In genomic region chr3:87798567-87798947, GRCh38 we compare ENCODE assay signal across 17 cellular contexts. TPM values are rescaled to one million over a fixed set of nuclear protein-coding genes. Genes with fewer than 3 reads are reported as not detected.
"Had no signal": no experiment of that assay in that cellular context is flagged by ENCODE, and none has a peak within 500 bp of the region (broad histone marks: within the 10 kb centered on the region; RNA-seq: fewer than 3 reads in every experiment).

No MANE protein-coding gene starts in this region.

- H3K4me1 Mint-ChIP-seq: nephron had no signal

- H3K4me3 Mint-ChIP-seq: nephron had no signal

- H3K9me3 ChIP-seq: suprapubic skin had no signal

- ATAC-seq: right cardiac atrium; stimulated activated naive CD8-positive, alpha-beta T cell treated with anti-CD3 and anti-CD28 coated beads, Interleukin-15, Interleukin-2, amounts not matched to agents 100 U/mL and 50 U/mL, for 24 hours had no signal

- H3K27ac Mint-ChIP-seq: nephron had no signal

- H3K36me3 ChIP-seq: suprapubic skin had no signal

- H3K4me3 ChIP-seq: suprapubic skin had no signal

- DNase-seq: activated CD4-positive, alpha-beta T cell treated with anti-CD3 and anti-CD28 coated beads for 1 hour; activated CD4-positive, alpha-beta T cell treated with anti-CD3 and anti-CD28 coated beads, Interleukin-2, amount 50 U/mL, for 48 hours; activated naive CD4-positive, alpha-beta T cell treated with anti-CD3 and anti-CD28 coated beads, Interleukin-2, amount 50 U/mL, for 16 hours; activated T-cell treated with anti-CD3 and anti-CD28 coated beads, Interleukin-2, amount 50 U/mL, for 1 hour; foreskin melanocyte; nucleus accumbens; right cardiac atrium; small intestine; stimulated activated CD4-positive, alpha-beta T cell treated with anti-CD3 and anti-CD28 coated beads, Interleukin-4, amount 100 ng/mL, for 24 hours; stimulated activated CD8-positive, alpha-beta memory T cell treated with anti-CD3 and anti-CD28 coated beads, Interleukin-4, amount 100 ng/mL, for 48 hours; stimulated activated naive CD8-positive, alpha-beta T cell treated with anti-CD3 and anti-CD28 coated beads, Interleukin-15, Interleukin-2, amounts not matched to agents 100 U/mL and 50 U/mL, for 24 hours; trophoblast cell had no signal

- H3K4me1 ChIP-seq: suprapubic skin had no signal

- H3K9me3 Mint-ChIP-seq: nephron had no signal

- H3K27ac ChIP-seq: suprapubic skin, VCaP had no signal

RNA-seq across cellular contexts. Expression of gene HTR1F, which starts 6.1 kb away (rescaled TPM):
- total RNA-seq: kidney epithelial cell; T-helper 1 cell treated with Interleukin-12 subunit alpha and Interleukin-12 subunit beta and Interleukin-4 antibody, amounts not matched to agents 30 ng/mL and 1 ng/mL, for 36 hours had no signal
